Comparison of ENCODE assay signal across 11 cellular contexts in the genomic region with DNA sequence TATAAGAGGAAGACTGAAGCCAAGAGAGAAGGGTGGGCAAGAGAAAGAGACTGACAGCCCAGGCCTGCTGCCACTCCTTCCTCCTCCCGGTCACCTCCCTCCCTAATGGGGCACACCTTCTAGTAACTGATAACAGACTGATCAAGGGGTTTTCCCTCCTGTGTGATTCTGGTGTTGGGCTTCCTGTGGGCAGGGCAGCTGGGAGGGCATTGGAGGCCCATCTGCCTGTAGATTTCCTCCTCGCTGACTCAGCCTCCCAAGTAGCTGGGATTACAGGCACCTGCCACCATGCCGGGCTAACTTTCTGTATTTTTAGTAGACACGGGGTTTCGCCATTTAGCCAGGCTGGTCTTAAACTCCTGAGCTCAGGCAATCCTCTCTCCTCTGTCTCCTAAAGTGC. TPM values are rescaled to one million over a fixed set of nuclear protein-coding genes. Genes with fewer than 3 reads are reported as not detected.
A peak's percentile ranks its signal among the peaks of the same experiment; 100 is the strongest.
DNase-seq lines count a peak whose midpoint lies in the region; ATAC-seq and TF ChIP-seq lines count a peak whose summit lies in the region.
"Had no signal": no experiment of that assay in that cellular context is flagged by ENCODE, and none has a peak within 500 bp of the region (broad histone marks: within the 10 kb centered on the region; RNA-seq: fewer than 3 reads in every experiment).

No MANE protein-coding gene starts in this region.

- H3K4me3 ChIP-seq in MM.1S (ENCODE audit: low read length) (no peak overlapping the region), heart right ventricle (no peak overlapping the region)

- H4K20me1 ChIP-seq in MM.1S (ENCODE audit: insufficient read depth, low read length) = no peaks in the 10 kb centered on the region

- H3K4me1 Mint-ChIP-seq in activated naive CD8-positive, alpha-beta T cell treated with anti-CD3 and anti-CD28 coated beads for 36 hours = peaks cover 20% of the 10 kb centered on the region
- peaks cover 17 to 35% of the 10 kb centered on the region in 2 donors for H3K4me1 Mint-ChIP-seq in stimulated activated naive B cell treated with anti-CD40 and anti-IgM and Interleukin-4, amounts not matched to agents 10 μg/mL and 1 μg/mL and 100 μg/mL, for 72 hours
- peaks cover 27% of the 10 kb centered on the region for H3K4me1 Mint-ChIP-seq in glutamatergic neuron (ENCODE audit: low read depth, unreplicated experiment)

- H3K9ac ChIP-seq in MM.1S (ENCODE audit: low read length) = no peak overlapping the region

- peak overlapping the region; percentile 13; the same call in 1 of the 2 replicates for H3K4me2 ChIP-seq in MM.1S (ENCODE audit: low read depth, low read length)

- no peaks in the 10 kb centered on the region for H3K9me3 Mint-ChIP-seq in activated naive CD8-positive, alpha-beta T cell treated with anti-CD3 and anti-CD28 coated beads for 36 hours
- H3K9me3 Mint-ChIP-seq in stimulated activated naive B cell treated with anti-CD40 and anti-IgM and Interleukin-4, amounts not matched to agents 10 μg/mL and 1 μg/mL and 100 μg/mL, for 72 hours = no peaks in the 10 kb centered on the region
- no peaks in the 10 kb centered on the region for H3K9me3 Mint-ChIP-seq in glutamatergic neuron (ENCODE audit: unreplicated experiment)
- H3K9me3 Mint-ChIP-seq: naive thymus-derived CD8-positive, alpha-beta T cell had no signal

- H3K36me3 ChIP-seq in MM.1S (replicated peaks; ENCODE audit: insufficient read depth, low read length) = no peaks in the 10 kb centered on the region
- no peaks in the 10 kb centered on the region for H3K36me3 ChIP-seq in heart right ventricle

- no peaks in the 10 kb centered on the region for H3K36me3 Mint-ChIP-seq in activated naive CD8-positive, alpha-beta T cell treated with anti-CD3 and anti-CD28 coated beads for 36 hours
- H3K36me3 Mint-ChIP-seq in stimulated activated naive B cell treated with anti-CD40 and anti-IgM and Interleukin-4, amounts not matched to agents 10 μg/mL and 1 μg/mL and 100 μg/mL, for 72 hours = no peaks in the 10 kb centered on the region
- no peaks in the 10 kb centered on the region for H3K36me3 Mint-ChIP-seq in glutamatergic neuron (ENCODE audit: unreplicated experiment)
- H3K36me3 Mint-ChIP-seq: naive thymus-derived CD8-positive, alpha-beta T cell had no signal

- peak overlapping the region; percentile 50; the same call in 1 of the 2 replicates for H2AFZ ChIP-seq in MM.1S (ENCODE audit: low read length)

- H3K4me1 ChIP-seq in MM.1S (ENCODE audit: low read length) = peaks cover 15% of the 10 kb centered on the region
- peaks cover 0 to 82% (median 63%) of the 10 kb centered on the region in 9 donors for H3K4me1 ChIP-seq in heart right ventricle

- 75% methylated on average over 5 of the region's 5 CpGs for WGBS in heart right ventricle, 2 donors

- intact Hi-C loops in heart right ventricle (cut with DNase I) = no loop called here

- H3K27ac ChIP-seq in MM.1S (ENCODE audit: low read length) = peak overlapping the region; percentile 50; the same call in 1 of the 2 replicates
- peak overlapping the region in 1 of 10 donors; percentile 39 for H3K27ac ChIP-seq in heart right ventricle

- no peaks in the 10 kb centered on the region for H3K79me2 ChIP-seq in MM.1S (ENCODE audit: low read length)

- no peaks in the 10 kb centered on the region for H3K27me3 ChIP-seq in MM.1S (replicated peaks; ENCODE audit: insufficient read depth, low read length)
- peaks cover 0 to 15% (median 0%) of the 10 kb centered on the region in 7 donors for H3K27me3 ChIP-seq in heart right ventricle

- H3K27me3 Mint-ChIP-seq in activated naive CD8-positive, alpha-beta T cell treated with anti-CD3 and anti-CD28 coated beads for 36 hours = peaks cover 20% of the 10 kb centered on the region
- H3K27me3 Mint-ChIP-seq in stimulated activated naive B cell treated with anti-CD40 and anti-IgM and Interleukin-4, amounts not matched to agents 10 μg/mL and 1 μg/mL and 100 μg/mL, for 72 hours = peaks cover 28 to 44% of the 10 kb centered on the region in 2 donors
- H3K27me3 Mint-ChIP-seq in glutamatergic neuron (ENCODE audit: unreplicated experiment) = peaks cover 5% of the 10 kb centered on the region

- H3K4me3 Mint-ChIP-seq in activated naive CD8-positive, alpha-beta T cell treated with anti-CD3 and anti-CD28 coated beads for 36 hours = no peak overlapping the region
- H3K4me3 Mint-ChIP-seq in stimulated activated naive B cell treated with anti-CD40 and anti-IgM and Interleukin-4, amounts not matched to agents 10 μg/mL and 1 μg/mL and 100 μg/mL, for 72 hours = no peak overlapping the region
- H3K4me3 Mint-ChIP-seq in glutamatergic neuron (ENCODE audit: unreplicated experiment) = no peak overlapping the region

- H3F3A ChIP-seq in MM.1S (ENCODE audit: insufficient read depth, low read length) = peaks cover 5% of the 10 kb centered on the region; the same call in 1 of the 2 replicates

- peak; percentile 69 to 73 for ATAC-seq in stimulated activated naive B cell treated with anti-CD40 and anti-IgM and Interleukin-4, amounts not matched to agents 10 μg/mL and 1 μg/mL and 100 μg/mL, for 72 hours (replicated peaks)
- ATAC-seq in heart right ventricle (no peak), GM21717 (IDR thresholded peaks at IDR 0.05; ENCODE audit: unreplicated experiment) (no peak)

- no peaks in the 10 kb centered on the region for H3K9me3 ChIP-seq in MM.1S (replicated peaks; ENCODE audit: insufficient read depth, low read length)
- H3K9me3 ChIP-seq in heart right ventricle = no peaks in the 10 kb centered on the region

- H3K27ac Mint-ChIP-seq in activated naive CD8-positive, alpha-beta T cell treated with anti-CD3 and anti-CD28 coated beads for 36 hours = no peak overlapping the region
- no peak overlapping the region for H3K27ac Mint-ChIP-seq in stimulated activated naive B cell treated with anti-CD40 and anti-IgM and Interleukin-4, amounts not matched to agents 10 μg/mL and 1 μg/mL and 100 μg/mL, for 72 hours
- H3K27ac Mint-ChIP-seq in glutamatergic neuron (ENCODE audit: unreplicated experiment) = no peak overlapping the region

- H3K9me2 ChIP-seq in MM.1S (replicated peaks; ENCODE audit: insufficient read depth, low read length) = no peaks in the 10 kb centered on the region

- no peak for TF ChIP-seq CTCF in MM.1S (IDR thresholded peaks at IDR 0.05; ENCODE audit: low read length)
- no peak for TF ChIP-seq CTCF in heart right ventricle (IDR thresholded peaks at IDR 0.05)
- no peak for TF ChIP-seq CTCF in glutamatergic neuron (IDR thresholded peaks at IDR 0.05; ENCODE audit: partially characterized antibody, unreplicated experiment)

- peak; percentile 23 for DNase-seq in activated naive CD4-positive, alpha-beta T cell treated with Interleukin-2 at 50 U/mL for 16 hours
- DNase-seq in activated naive CD4-positive, alpha-beta T cell treated with anti-CD3 and anti-CD28 coated beads, Interleukin-2, amount 50 U/mL, for 16 hours = no peak
- DNase-seq in MM.1S = peak; percentile 93
- DNase-seq in activated naive CD8-positive, alpha-beta T cell treated with anti-CD3 and anti-CD28 coated beads for 36 hours = peak; percentile 36
- no peak for DNase-seq in stimulated activated naive B cell treated with anti-CD40 and anti-IgM and Interleukin-4, amounts not matched to agents 10 μg/mL and 1 μg/mL and 100 μg/mL, for 72 hours
- no peak for DNase-seq in heart right ventricle
- DNase-seq in glutamatergic neuron = no peak
- DNase-seq: hypothalamus; naive thymus-derived CD8-positive, alpha-beta T cell; NCI-H526 treated with DMSO at 0.1 percent for 48 hours had no signal

RNA-seq across cellular contexts. Expression of a gene that starts 16.2 kb away (rescaled TPM):
- not detected for total RNA-seq in activated naive CD8-positive, alpha-beta T cell treated with anti-CD3 and anti-CD28 coated beads for 36 hours
- total RNA-seq in heart right ventricle (10 to 100 TPM in 7 of 10 donors, 1 to 10 TPM in 3; 5.7 to 35.1 (median 14.4) TPM), glutamatergic neuron (ENCODE audit: unreplicated experiment) (0.98 TPM)
- polyA plus RNA-seq in heart right ventricle = 10 to 100 TPM; 38.6 to 57.8 TPM
- total RNA-seq: naive thymus-derived CD8-positive, alpha-beta T cell had no signal
- polyA plus RNA-seq: naive thymus-derived CD8-positive, alpha-beta T cell had no signal

Comparison
In these comparisons a context has a peak if more than half of its experiments do, and no peak if none do; other contexts are left out.
1. DNase-seq: peak in activated naive CD4-positive, alpha-beta T cell treated with Interleukin-2 at 50 U/mL for 16 hours (single experiment), MM.1S (single experiment) and activated naive CD8-positive, alpha-beta T cell treated with anti-CD3 and anti-CD28 coated beads for 36 hours (single experiment); none in activated naive CD4-positive, alpha-beta T cell treated with anti-CD3 and anti-CD28 coated beads, Interleukin-2, amount 50 U/mL, for 16 hours (single experiment), stimulated activated naive B cell treated with anti-CD40 and anti-IgM and Interleukin-4, amounts not matched to agents 10 μg/mL and 1 μg/mL and 100 μg/mL, for 72 hours (single experiment), heart right ventricle (0 of 2) and glutamatergic neuron (single experiment).
2. ATAC-seq: peak in stimulated activated naive B cell treated with anti-CD40 and anti-IgM and Interleukin-4, amounts not matched to agents 10 μg/mL and 1 μg/mL and 100 μg/mL, for 72 hours (2 of 2); none in heart right ventricle (0 of 8) and GM21717 (single experiment).